ENCODE assay signal across 12 cellular contexts in the genomic region with DNA sequence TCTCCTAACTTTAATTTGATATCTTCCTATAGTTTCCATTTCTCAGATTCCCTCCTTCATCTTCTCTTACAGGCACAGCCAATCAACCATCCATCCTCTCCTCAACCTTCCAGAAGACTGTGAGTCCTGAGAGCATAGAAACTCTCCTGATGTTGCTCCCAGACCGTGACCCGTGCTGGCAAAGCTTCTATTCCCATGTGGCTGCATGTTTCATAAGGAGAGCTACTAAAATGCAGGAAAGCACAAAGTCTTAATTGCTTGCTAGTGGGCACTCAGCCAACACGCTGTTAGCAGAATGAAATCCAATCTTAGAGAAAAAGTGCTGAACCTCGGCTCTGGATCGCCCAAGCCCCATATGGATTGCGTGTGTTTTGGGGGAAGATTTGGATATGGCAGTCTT.
DNase-seq lines count a peak whose midpoint lies in the region; ATAC-seq, FAIRE-seq and TF ChIP-seq lines count a peak whose summit lies in the region.
"Had no signal": no experiment of that assay in that cellular context is flagged by ENCODE, and none has a peak within 500 bp of the region (broad histone marks: within the 10 kb centered on the region; RNA-seq: fewer than 3 reads in every experiment).

No MANE protein-coding gene starts in this region.

- 47% methylated on average over 6 of the region's 6 CpGs for WGBS in K562 (ENCODE audit: insufficient coverage, low coverage, missing lambda C conversion rate)
- WGBS in ovary, 3 donors, result 68 to 74% (median 73%) methylated on average over 6 of the region's 6 CpGs

- POLR2A ChIA-PET in K562 (lab: Yijun Ruan, JAX), result no interaction called here

- DNase-seq in DMS79 treated with DMSO at 0.1 percent for 48 hours (lab: John Stamatoyannopoulos, UW), result peak; percentile 97
- DNase-seq in NCI-H187 treated with DMSO at 0.1 percent for 48 hours (lab: John Stamatoyannopoulos, UW), result peak; percentile 71
- no peak for DNase-seq in K562 (ENCODE audit: extremely low read depth in 1 of 4, low spot score in 3 of 4)
- DNase-seq in ovary, result peak in 4 of 5 donors; percentile 12 to 58 (median 48)
- no peak for DNase-seq in stimulated activated naive CD4-positive, alpha-beta T cell (lab: John Stamatoyannopoulos, UW)
- no peak for DNase-seq in NCI-H1048 (lab: John Stamatoyannopoulos, UW)
- DNase-seq: CD4-positive, CD25-positive, alpha-beta regulatory T cell; MM.1S had no signal

- H3K27ac ChIP-seq in K562 (ENCODE audit: extremely low read depth, low read depth, low read length), result no peak overlapping the region
- no peak overlapping the region for H3K27ac ChIP-seq in ovary
- H3K27ac ChIP-seq: cardiac muscle cell, HL-60 had no signal

- ATAC-seq in K562, result no peak
- ATAC-seq in GM21786 (IDR thresholded peaks at IDR 0.05; ENCODE audit: unreplicated experiment), result no peak
- ATAC-seq in HG03097 (IDR thresholded peaks at IDR 0.05; ENCODE audit: low FRiP score, unreplicated experiment), result no peak

- peaks cover 0 to 5% of the 10 kb centered on the region in 2 experiments; a peak in 2 of 5 replicates for H3K4me1 ChIP-seq in K562 (replicated peaks in 1 of 2; ENCODE audit: control insufficient read depth in 2 of 2, insufficient read depth in 2 of 2, low read length in 2 of 2)
- peaks cover 2% of the 10 kb centered on the region for H3K4me1 ChIP-seq in ovary (ENCODE audit: insufficient read depth)

- no peak overlapping the region for H3K4me2 ChIP-seq in K562 (ENCODE audit: insufficient read depth, low read length)

- H3K4me3 ChIP-seq in K562 (no peak overlapping the region), ovary (no peak overlapping the region)
- H3K4me3 ChIP-seq: cardiac muscle cell had no signal

- H3K9me3 ChIP-seq in K562 (replicated peaks; ENCODE audit: control insufficient read depth, insufficient read depth, low read depth, low read length) (no peaks in the 10 kb centered on the region), ovary (no peaks in the 10 kb centered on the region)

- H3K79me2 ChIP-seq in K562 (ENCODE audit: control insufficient read depth, insufficient read depth, low read length), result no peaks in the 10 kb centered on the region

- BruUV-seq in K562 (replicated peaks; lab: Mats Ljungman, UMichigan), result no TSS peak

- in situ Hi-C loops in K562 (cut with MboI), result no loop called here

- TF ChIP-seq POLR2A in K562 (conservative IDR thresholded peaks at IDR 0.05), result no peak
- TF ChIP-seq POLR2A in ovary (IDR thresholded peaks at IDR 0.05), result no peak

- intact Hi-C loops in K562 (cut with micrococcal nuclease), result no loop called here
- intact Hi-C loops in ovary (cut with DNase I), result no loop called here

- H3K27me3 ChIP-seq in K562 (ENCODE audit: control insufficient read depth in 2 of 2, insufficient read depth in 2 of 2, low read length in 2 of 2), result no peaks in the 10 kb centered on the region
- H3K27me3 ChIP-seq in ovary, result no peaks in the 10 kb centered on the region
- H3K27me3 ChIP-seq: cardiac muscle cell had no signal

- no peak for TF ChIP-seq EP300 in K562 (IDR thresholded peaks at IDR 0.05; ENCODE audit: low read length)
- no peak for TF ChIP-seq EP300 in ovary (IDR thresholded peaks at IDR 0.05)

- no peaks in the 10 kb centered on the region for H3K36me3 ChIP-seq in K562 (ENCODE audit: control insufficient read depth, insufficient read depth, low read length)
- H3K36me3 ChIP-seq in ovary, result no peaks in the 10 kb centered on the region
- H3K36me3 ChIP-seq: cardiac muscle cell had no signal

- TF ChIP-seq CTCF in K562 (IDR thresholded peaks at IDR 0.05 in 2 of 3, conservative IDR thresholded peaks at IDR 0.05 in 1 of 3; ENCODE audit: insufficient read depth in 2 of 3, low read depth in 1 of 3, low read length in 3 of 3) (no peak), ovary (IDR thresholded peaks at IDR 0.05) (no peak)

- H4K20me1 ChIP-seq in K562 (replicated peaks; ENCODE audit: control insufficient read depth, insufficient read depth, low read length), result no peaks in the 10 kb centered on the region

- CTCF ChIA-PET in K562 (lab: Yijun Ruan, JAX; ENCODE audit: low intra/inter-chr PET ratio), result no interaction called here

- no peaks in the 10 kb centered on the region for H3K9me1 ChIP-seq in K562 (ENCODE audit: control insufficient read depth, insufficient read depth, low read length)

- no peak overlapping the region for H3K9ac ChIP-seq in K562 (ENCODE audit: insufficient read depth in 1 of 2, low read depth in 2 of 2, low read length in 2 of 2)

- no peak for TF ChIP-seq RAD21 in K562 (CRISPR knock-in tag; conservative IDR thresholded peaks at IDR 0.05 in 1 of 2, IDR thresholded peaks at IDR 0.05 in 1 of 2)

- FAIRE-seq in K562 (lab: Jason Lieb, UNC), result no peak

- H2AFZ ChIP-seq in K562 (ENCODE audit: low read depth, low read length), result peak overlapping the region; percentile 50

TF ChIP-seq in K562, 482 proteins besides CTCF, POLR2A, EP300 and RAD21:
- no peak for TF ChIP-seq IRF2 (CRISPR knock-in tag; IDR thresholded peaks at IDR 0.05)
- no peak for TF ChIP-seq MCM5 (IDR thresholded peaks at IDR 0.05; ENCODE audit: low read depth)
- TF ChIP-seq SIRT6 (IDR thresholded peaks at IDR 0.05; ENCODE audit: low read depth, low read length), result no peak
- TF ChIP-seq, protein P1, sequence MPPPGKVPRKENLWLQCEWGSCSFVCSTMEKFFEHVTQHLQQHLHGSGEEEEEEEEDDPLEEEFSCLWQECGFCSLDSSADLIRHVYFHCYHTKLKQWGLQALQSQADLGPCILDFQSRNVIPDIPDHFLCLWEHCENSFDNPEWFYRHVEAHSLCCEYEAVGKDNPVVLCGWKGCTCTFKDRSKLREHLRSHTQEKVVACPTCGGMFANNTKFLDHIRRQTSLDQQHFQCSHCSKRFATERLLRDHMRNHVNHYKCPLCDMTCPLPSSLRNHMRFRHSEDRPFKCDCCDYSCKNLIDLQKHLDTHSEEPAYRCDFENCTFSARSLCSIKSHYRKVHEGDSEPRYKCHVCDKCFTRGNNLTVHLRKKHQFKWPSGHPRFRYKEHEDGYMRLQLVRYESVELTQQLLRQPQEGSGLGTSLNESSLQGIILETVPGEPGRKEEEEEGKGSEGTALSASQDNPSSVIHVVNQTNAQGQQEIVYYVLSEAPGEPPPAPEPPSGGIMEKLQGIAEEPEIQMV (tag; conservative IDR thresholded peaks at IDR 0.05; ENCODE audit: low read depth), result no peak
- no peak for TF ChIP-seq NCOA1 (IDR thresholded peaks at IDR 0.05; ENCODE audit: low read depth)
- TF ChIP-seq NFIC (IDR thresholded peaks at IDR 0.05), result peak; percentile 55
TF ChIP-seq in K562: peak in this region for 1.

Comparison
In these comparisons a context has a peak if more than half of its experiments do, and no peak if none do; other contexts are left out.
1. DNase-seq: peak in DMS79 treated with DMSO at 0.1 percent for 48 hours (single experiment), NCI-H187 treated with DMSO at 0.1 percent for 48 hours (single experiment) and ovary (4 of 5); none in K562 (0 of 4), stimulated activated naive CD4-positive, alpha-beta T cell (0 of 6) and NCI-H1048 (single experiment).